Comparison of ENCODE assay signal across 9 cellular contexts in genomic region chr20:54174452-54175175, GRCh38. TPM values are rescaled to one million over a fixed set of nuclear protein-coding genes. Genes with fewer than 3 reads are reported as not detected.
DNase-seq lines count a peak whose midpoint lies in the region; ATAC-seq, FAIRE-seq and TF ChIP-seq lines count a peak whose summit lies in the region.
"Had no signal": no experiment of that assay in that cellular context is flagged by ENCODE, and none has a peak within 500 bp of the region (broad histone marks: within the 10 kb centered on the region; RNA-seq: fewer than 3 reads in every experiment).

No MANE protein-coding gene starts in this region.

- ATAC-seq in A549 (peak; percentile 15 to 31; a peak in 4 of 6 replicates), HG02840 (IDR thresholded peaks at IDR 0.05; ENCODE audit: low FRiP score, unreplicated experiment) (no peak)

- peak in 1 of 2 experiments; percentile 12; a peak in 1 of 5 replicates for TF ChIP-seq EP300 in A549 (IDR thresholded peaks at IDR 0.05)

- no peak for TF ChIP-seq RAD21 in A549 (conservative IDR thresholded peaks at IDR 0.05 in 1 of 2, IDR thresholded peaks at IDR 0.05 in 1 of 2)

- CTCF ChIA-PET in A549 (lab: Yijun Ruan, JAX), result interaction anchor here (1.4 to 2.6 kb wide), 6 partner anchors 23 to 77 kb away, joined by 4 to 12 read pairs (median 10); partner anchors contain the start of gene PFDN4

- H3K9me3 ChIP-seq in A549 (no peaks in the 10 kb centered on the region), GM23248 (ENCODE audit: low read depth) (no peaks in the 10 kb centered on the region), keratinocyte (ENCODE audit: control insufficient read depth, low read depth, low read length) (no peaks in the 10 kb centered on the region)

- in situ Hi-C loops in GM23248 (cut with MboI) (loop anchor here (25.0 kb wide), 2 partner anchors 212 to 587 kb away; partner anchors contain the start of gene ZNF217), astrocyte of the cerebellum (cut with HindIII; ENCODE audit: low sequenced_read_pairs) (no loop called here)

- peak overlapping the region; percentile 93 for H3K4me2 ChIP-seq in A549
- H3K4me2 ChIP-seq in GM23248 (ENCODE audit: unreplicated experiment), result peak overlapping the region; percentile 78
- H3K4me2 ChIP-seq in keratinocyte (ENCODE audit: control insufficient read depth, extremely low read depth, insufficient read depth, low read depth, low read length), result peak overlapping the region; percentile 80

- TF ChIP-seq CTCF in A549 (IDR thresholded peaks at IDR 0.05) (no peak), astrocyte of the cerebellum (IDR thresholded peaks at IDR 0.05; ENCODE audit: low read depth, low read length, missing control alignments) (no peak), keratinocyte (optimal IDR thresholded peaks at IDR 0.05 in 1 of 3, IDR thresholded peaks at IDR 0.05 in 1 of 3, conservative IDR thresholded peaks at IDR 0.05 in 1 of 3; ENCODE audit: extremely low read depth in 1 of 3, insufficient read depth in 2 of 3, low read length in 3 of 3) (no peak)

- H3K9me2 ChIP-seq in GM23248 (ENCODE audit: insufficient read depth), result no peaks in the 10 kb centered on the region

- H3K9ac ChIP-seq in GM23248 (0 out of 2 replicates have a peak overlapping the region, but pooled peaks have one; percentile 17), keratinocyte (ENCODE audit: control insufficient read depth, extremely low read depth, insufficient read depth, low read length) (peak overlapping the region; percentile 45)

- no peaks in the 10 kb centered on the region for H3K36me3 ChIP-seq in GM23248 (ENCODE audit: low read depth)
- no peaks in the 10 kb centered on the region for H3K36me3 ChIP-seq in keratinocyte (ENCODE audit: control insufficient read depth in 2 of 2, extremely low read depth in 1 of 2, insufficient read depth in 2 of 2, low read length in 2 of 2)

- DNase-seq in A549 (ENCODE audit: low read depth in 1 of 2, low spot score in 1 of 2) (peak; percentile 46 to 87), GM23248 (no peak), astrocyte of the cerebellum (ENCODE audit: low read depth) (no peak), keratinocyte (ENCODE audit: low read depth, low spot score) (no peak), HuH-7 (ENCODE audit: low spot score) (no peak), dedifferentiated amniotic fluid mesenchymal stem cell (ENCODE audit: extremely low spot score) (no peak), NCI-H82 (lab: John Stamatoyannopoulos, UW) (no peak)

- H2AFZ ChIP-seq in GM23248, result peak overlapping the region; percentile 58
- H2AFZ ChIP-seq in keratinocyte (ENCODE audit: control insufficient read depth, low read length), result peak overlapping the region; percentile 91

- FAIRE-seq in A549 (lab: Jason Lieb, UNC) (no peak), keratinocyte (lab: Jason Lieb, UNC) (no peak)

- H3F3A ChIP-seq in GM23248 (ENCODE audit: insufficient read depth), result no peaks in the 10 kb centered on the region

- no peaks in the 10 kb centered on the region for H4K20me1 ChIP-seq in GM23248 (ENCODE audit: insufficient read depth)
- H4K20me1 ChIP-seq in keratinocyte (ENCODE audit: control insufficient read depth, extremely low read depth, insufficient read depth, low read length), result no peaks in the 10 kb centered on the region

- dilution Hi-C loops in keratinocyte (cut with MboI; ENCODE audit: extremely low pct_ligation_motif_present, low sequenced_read_pairs), result no loop called here

- H3K27ac ChIP-seq in A549, result peak overlapping the region; percentile 93 to 100
- H3K27ac ChIP-seq in GM23248, result no peak overlapping the region
- H3K27ac ChIP-seq in keratinocyte (ENCODE audit: control insufficient read depth, insufficient read depth, low read length), result peak overlapping the region; percentile 11

- H3K79me2 ChIP-seq in GM23248 (ENCODE audit: insufficient read depth) (no peaks in the 10 kb centered on the region), keratinocyte (ENCODE audit: control insufficient read depth, insufficient read depth, low read length) (no peaks in the 10 kb centered on the region)

- peak overlapping the region; percentile 83 for H3K4me3 ChIP-seq in A549
- peak overlapping the region; percentile 58 for H3K4me3 ChIP-seq in GM23248
- peak overlapping the region; percentile 30 for H3K4me3 ChIP-seq in astrocyte of the cerebellum (ENCODE audit: low read depth, low read length)
- peak overlapping the region in 2 of 3 experiments; percentile 33 to 34 for H3K4me3 ChIP-seq in keratinocyte (ENCODE audit: control insufficient read depth in 2 of 3, extremely low read depth in 1 of 3, insufficient read depth in 2 of 3, low read depth in 1 of 3, low read length in 3 of 3)

- TF ChIP-seq POLR2A in A549 (IDR thresholded peaks at IDR 0.05; ENCODE audit: low read length), result no peak

- peaks cover 30% of the 10 kb centered on the region for H3K27me3 ChIP-seq in GM23248 (replicated peaks; ENCODE audit: insufficient read depth)
- H3K27me3 ChIP-seq in keratinocyte (ENCODE audit: control insufficient read depth, extremely low read depth, insufficient read depth, low read length), result peaks cover 5% of the 10 kb centered on the region

- POLR2A ChIA-PET in A549 (lab: Yijun Ruan, JAX), result interaction anchor here (0.9 to 7.0 kb wide), 13 partner anchors 8 to 406 kb away, joined by 3 to 69 read pairs (median 6); no protein-coding TSS in a partner anchor

- H3K9me1 ChIP-seq in keratinocyte (ENCODE audit: control insufficient read depth, extremely low read depth, insufficient read depth, low read length), result no peaks in the 10 kb centered on the region

- WGBS in A549 (ENCODE audit: missing lambda C conversion rate), result under 1% methylated on average over 18 of the region's 18 CpGs
- 87 to 91% methylated on average over 17 to 18 of the region's 18 CpGs for WGBS in GM23248 (ENCODE audit: low coverage in 1 of 2, low lambda C conversion rate in 2 of 2, missing lambda C conversion rate in 2 of 2), 2 experiments

- peaks cover 48% of the 10 kb centered on the region for H3K4me1 ChIP-seq in A549
- peaks cover 7% of the 10 kb centered on the region; the same call in 1 of the 2 replicates for H3K4me1 ChIP-seq in GM23248 (ENCODE audit: insufficient read depth)
- peaks cover 47% of the 10 kb centered on the region for H3K4me1 ChIP-seq in keratinocyte (ENCODE audit: control insufficient read depth, extremely low read depth, insufficient read depth, low read length)

TF ChIP-seq in A549, 52 proteins besides CTCF, POLR2A, EP300 and RAD21 (continues in another document):
- no peak for TF ChIP-seq ATOH8 (CRISPR knock-in tag; IDR thresholded peaks at IDR 0.05; ENCODE audit: low read depth)
- no peak for TF ChIP-seq ZNF302 (CRISPR knock-in tag; IDR thresholded peaks at IDR 0.05)
- no peak for TF ChIP-seq RCOR1 (IDR thresholded peaks at IDR 0.05; ENCODE audit: low read depth, low read length)
- peak; percentile 88 for TF ChIP-seq ZSCAN20 (CRISPR knock-in tag; IDR thresholded peaks at IDR 0.05)
- TF ChIP-seq NPAS2 (CRISPR knock-in tag; IDR thresholded peaks at IDR 0.05; ENCODE audit: borderline replicate concordance), result no peak
- 0 out of 2 replicates have a peak, but pooled peaks have one; percentile 1 for TF ChIP-seq FOSL2 (IDR thresholded peaks at IDR 0.05)
- no peak for TF ChIP-seq FOSL2 (CRISPR knock-in tag; IDR thresholded peaks at IDR 0.05)
- no peak for TF ChIP-seq RFX5 (IDR thresholded peaks at IDR 0.05)
- TF ChIP-seq ESRRA (IDR thresholded peaks at IDR 0.05; ENCODE audit: borderline replicate concordance, low read length), result no peak
- no peak for TF ChIP-seq ZC3H11A (IDR thresholded peaks at IDR 0.05)

RNA-seq across cellular contexts. Expression of gene CYP24A1, which starts 0.8 kb away (rescaled TPM):
- polyA plus RNA-seq in A549 (2011; rRNA removed) (1,617 and 1,630 TPM in 2 replicates), A549 (2017; fragmentation: RNase III; extraction: RNeasy Plus Mini Kit Qiagen cat#74134 plus additional on column Dnase treatment) (623 to 738 TPM (median 722 TPM) in 3 replicates), GM23248 (2016; fragmentation: Nextera tagmentation; extraction: Ambion mirVana) (0.37 and 0.43 TPM in 2 replicates), keratinocyte (7.3 to 18.2 TPM (median 7.7 TPM) in 3 replicates)
- 456 and 584 TPM in 2 replicates for polyA plus RNA-seq in A549 (2012; cell fraction: cytosol; rRNA removed)
- 1,301 and 1,335 TPM in 2 replicates for polyA plus RNA-seq in A549 (2012; cell fraction: nucleus; rRNA removed)
- 4,726 and 5,326 TPM in 2 replicates for polyA minus RNA-seq in A549 (2011; rRNA and poly(A)+ RNA removed)
- 1.2 TPM in 1 of 2 replicates, not detected in the other for total RNA-seq in GM23248 (2014; rRNA removed; shearing (Covaris generic))
- not detected for polyA plus RNA-seq in keratinocyte (2011; ENCODE audit: low read depth)
- 4.8 and 7.8 TPM in 2 replicates for polyA plus RNA-seq in keratinocyte (2011; cell fraction: cytosol; rRNA removed)
- polyA plus RNA-seq in keratinocyte (2011; cell fraction: nucleus; rRNA removed), result 34.1 and 38.0 TPM in 2 replicates
- polyA plus RNA-seq in keratinocyte (2012; ENCODE audit: low replicate concordance), result 5.9 TPM in 1 of 2 replicates, not detected in the other
- 21.2 to 41.0 TPM (median 33.8 TPM) in 3 replicates for polyA minus RNA-seq in keratinocyte
- polyA minus RNA-seq in keratinocyte (2011; cell fraction: cytosol; rRNA and poly(A)+ RNA removed), result 27.0 TPM
- polyA minus RNA-seq in keratinocyte (2011; cell fraction: nucleus; rRNA and poly(A)+ RNA removed), result 18.9 and 23.8 TPM in 2 replicates
- total RNA-seq: LHCN-M2 had no signal

RNA-seq across cellular contexts. Expression of gene PFDN4, which starts 33.3 kb away (rescaled TPM):
- polyA plus RNA-seq in A549 (2011; rRNA removed) (78.7 and 146 TPM in 2 replicates), A549 (2017; fragmentation: RNase III; extraction: RNeasy Plus Mini Kit Qiagen cat#74134 plus additional on column Dnase treatment) (140 to 155 TPM (median 149 TPM) in 3 replicates), GM23248 (2016; fragmentation: Nextera tagmentation; extraction: Ambion mirVana) (80.1 and 83.6 TPM in 2 replicates), keratinocyte (19.1 to 65.7 TPM (median 39.5 TPM) in 3 replicates)
- polyA plus RNA-seq in A549 (2012; cell fraction: cytosol; rRNA removed), result 41.3 and 60.1 TPM in 2 replicates
- polyA plus RNA-seq in A549 (2012; cell fraction: nucleus; rRNA removed), result 6.3 and 11.7 TPM in 2 replicates
- polyA minus RNA-seq in A549 (2011; rRNA and poly(A)+ RNA removed), result 3.5 and 13.3 TPM in 2 replicates
- total RNA-seq in GM23248 (2014; rRNA removed; shearing (Covaris generic)), result 64.5 and 70.9 TPM in 2 replicates
- polyA plus RNA-seq in keratinocyte (2011; ENCODE audit: low read depth), result 34.8 TPM
- polyA plus RNA-seq in keratinocyte (2011; cell fraction: cytosol; rRNA removed), result 48.6 and 86.9 TPM in 2 replicates
- polyA plus RNA-seq in keratinocyte (2011; cell fraction: nucleus; rRNA removed), result 16.4 and 26.9 TPM in 2 replicates
- 38.9 and 41.8 TPM in 2 replicates for polyA plus RNA-seq in keratinocyte (2012; ENCODE audit: low replicate concordance)
- 1.5 to 8.1 TPM in 2 of 3 replicates, not detected in the other for polyA minus RNA-seq in keratinocyte
- polyA minus RNA-seq in keratinocyte (2011; cell fraction: cytosol; rRNA and poly(A)+ RNA removed), result 4.4 TPM
- polyA minus RNA-seq in keratinocyte (2011; cell fraction: nucleus; rRNA and poly(A)+ RNA removed), result 1.7 and 3.3 TPM in 2 replicates

Comparison
In these comparisons a context has a peak if more than half of its experiments do, and no peak if none do; other contexts are left out.
1. DNase-seq: peak in A549 (2 of 2); none in GM23248 (single experiment), astrocyte of the cerebellum (single experiment), keratinocyte (single experiment), HuH-7 (single experiment), dedifferentiated amniotic fluid mesenchymal stem cell (single experiment) and NCI-H82 (single experiment).
2. H3K4me3 ChIP-seq: peak in every context shown above with its lines; median percentile 83 in A549; 58 in GM23248; 34 in keratinocyte; 30 in astrocyte of the cerebellum.
3. RNA of gene CYP24A1, which starts 0.8 kb away (polyA plus RNA-seq): 456 to 1,630 TPM in A549; 4.8 to 38.0 TPM in keratinocyte and 0.37 to 0.43 TPM in GM23248; every median in the first group is over 10 times any median in the second.
4. Peak in every context shown above with its lines, with median percentiles within 50 percentile points of each other: H3K4me2 ChIP-seq.